19 cellular contexts compared by ENCODE assay signal in genomic region chr9:76107487-76107886, GRCh38.
A peak's percentile ranks its signal among the peaks of the same experiment; 100 is the strongest.
DNase-seq lines count a peak whose midpoint lies in the region; ATAC-seq and TF ChIP-seq lines count a peak whose summit lies in the region.
"Had no signal": no experiment of that assay in that cellular context is flagged by ENCODE, and none has a peak within 500 bp of the region (broad histone marks: within the 10 kb centered on the region; RNA-seq: fewer than 3 reads in every experiment).

No MANE protein-coding gene starts in this region.

- ATAC-seq in omental fat pad (ENCODE audit: low FRiP score), result peak; percentile 42
- ATAC-seq: GM12878; lower lobe of right lung; naive thymus-derived CD8-positive, alpha-beta T cell had no signal

- H3K27ac ChIP-seq in ascending aorta, result peak overlapping the region; percentile 84 to 87
- H3K27ac ChIP-seq: lower lobe of right lung, WERI-Rb-1 had no signal

- peaks cover 17 to 52% of the 10 kb centered on the region in 2 donors for H3K4me1 ChIP-seq in ascending aorta

- TF ChIP-seq CTCF in AG09309 (IDR thresholded peaks at IDR 0.05; ENCODE audit: control insufficient read depth, insufficient read depth, low read depth, low read length, missing control alignments) (no peak), ascending aorta (IDR thresholded peaks at IDR 0.05) (no peak), foreskin fibroblast (IDR thresholded peaks at IDR 0.05; ENCODE audit: low read depth, low read length) (no peak), omental fat pad (IDR thresholded peaks at IDR 0.05) (no peak)

- H3K9me3 ChIP-seq in ascending aorta, result no peaks in the 10 kb centered on the region
- H3K9me3 ChIP-seq: lower lobe of right lung had no signal

- DNase-seq in AG09309 (ENCODE audit: low read depth), result peak; percentile 23
- peak; percentile 35 to 90 for DNase-seq in ascending aorta (ENCODE audit: low spot score in 2 of 2)
- DNase-seq in foreskin fibroblast, result peak; percentile 8 to 39
- DNase-seq in omental fat pad (ENCODE audit: low spot score), result no peak
- DNase-seq in DMS79 (lab: John Stamatoyannopoulos, UW), result no peak
- DNase-seq in ureter (ENCODE audit: low spot score), result no peak
- no peak for DNase-seq in NCI-H345 (lab: John Stamatoyannopoulos, UW)
- DNase-seq in EL, result no peak
- DNase-seq: activated CD8-positive, alpha-beta memory T cell treated with anti-CD3 and anti-CD28 coated beads for 24 hours; effector CD4-positive, alpha-beta T cell; H9; Karpas-422; lower lobe of right lung; naive thymus-derived CD8-positive, alpha-beta T cell; NCI-H1417 treated with DMSO at 0.1 percent for 48 hours; NCI-H2227 treated with DMSO at 0.1 percent for 48 hours; T-helper 1 cell; WERI-Rb-1 had no signal

- H3K4me3 ChIP-seq in AG09309 (ENCODE audit: control insufficient read depth, low read depth, low read length) (no peak overlapping the region), ascending aorta (no peak overlapping the region), foreskin fibroblast (ENCODE audit: low read depth in 1 of 2, low read length in 2 of 2) (no peak overlapping the region)
- H3K4me3 ChIP-seq: GM12878, lower lobe of right lung had no signal

- intact Hi-C loops in ascending aorta (cut with DNase I), result loop anchor here (5.0 to 10.0 kb wide), 2 partner anchors 215 to 453 kb away; partner anchors contain the start of gene PCSK5

- H3K27me3 ChIP-seq in ascending aorta, result no peaks in the 10 kb centered on the region

- H3K36me3 ChIP-seq in ascending aorta, result no peaks in the 10 kb centered on the region
- H3K36me3 ChIP-seq: lower lobe of right lung, WERI-Rb-1 had no signal

Comparison
In these comparisons a context has a peak if more than half of its experiments do, and no peak if none do; other contexts are left out.
1. DNase-seq: peak in AG09309 (single experiment), ascending aorta (2 of 2) and foreskin fibroblast (2 of 2); none in omental fat pad (single experiment), DMS79 (single experiment), ureter (single experiment), NCI-H345 (single experiment) and EL (single experiment).